Comparison of ENCODE assay signal across 1 cellular context in genomic region chr3:134057006-134057832, GRCh38.
TF ChIP-seq lines count a peak whose summit lies in the region.

No MANE protein-coding gene starts in this region.

TF ChIP-seq in WTC11, 78 proteins besides CTCF, POLR2A, EP300 and RAD21 (continued from another document):
- no peak for TF ChIP-seq ZSCAN18 (CRISPR knock-in tag; IDR thresholded peaks at IDR 0.05)
- TF ChIP-seq SP1 (CRISPR knock-in tag; conservative IDR thresholded peaks at IDR 0.05): no peak
- TF ChIP-seq MLX (CRISPR knock-in tag; IDR thresholded peaks at IDR 0.05): no peak
- TF ChIP-seq NFYB (CRISPR knock-in tag; conservative IDR thresholded peaks at IDR 0.05; ENCODE audit: low read depth): no peak
- no peak for TF ChIP-seq SOX15 (CRISPR knock-in tag; IDR thresholded peaks at IDR 0.05)
- no peak for TF ChIP-seq USF1 (CRISPR knock-in tag; IDR thresholded peaks at IDR 0.05)
TF ChIP-seq in WTC11: peak in this region for 0.
